ENCODE assay signal across 8 cellular contexts in the genomic region with DNA sequence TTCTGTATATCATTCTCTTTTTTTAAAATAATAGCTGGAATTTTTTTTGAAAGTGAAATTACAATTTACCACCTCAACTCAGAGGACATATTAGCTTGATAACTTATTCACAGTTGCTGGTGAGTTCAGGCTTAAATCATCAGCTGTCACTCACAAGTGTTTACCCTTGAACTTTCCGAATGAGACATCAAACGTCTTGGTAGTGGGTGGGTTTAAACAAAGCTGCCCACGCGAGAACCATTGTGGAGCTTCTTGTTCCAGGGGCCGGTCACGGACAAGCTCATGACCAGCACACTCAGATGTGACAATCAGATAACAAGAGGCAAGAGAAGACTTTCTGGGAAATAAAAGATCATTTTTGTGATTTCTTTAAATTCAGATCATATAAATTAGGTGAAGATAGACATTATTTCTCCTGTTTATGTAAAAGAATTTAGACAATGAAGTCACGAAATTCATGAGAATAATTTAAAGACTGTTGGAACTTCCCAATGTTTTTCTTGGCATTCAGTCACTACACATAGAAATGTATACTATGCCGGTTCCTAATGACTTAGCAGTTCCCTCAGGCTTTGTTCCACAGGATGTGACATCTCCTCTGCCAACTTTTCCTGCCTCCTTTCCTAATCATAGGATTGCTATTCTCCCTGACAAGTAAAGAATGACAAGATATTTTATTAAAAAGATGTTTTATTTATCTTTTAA. TPM values are rescaled to one million over a fixed set of nuclear protein-coding genes. Genes with fewer than 3 reads are reported as not detected.
DNase-seq lines count a peak whose midpoint lies in the region; ATAC-seq and TF ChIP-seq lines count a peak whose summit lies in the region.

No MANE protein-coding gene starts in this region.

- POLR2A ChIA-PET in activated B cell treated with CpG ODN at 0.5 μM for 24 hours (lab: Charles Lee) = interaction anchor here (1.8 kb wide), 1 partner anchor 181 kb away, joined by 12 read pairs; no protein-coding TSS in a partner anchor

- DNase-seq in activated T-cell treated with anti-CD3 and anti-CD28 coated beads, Interleukin-2, amount 50 U/mL, for 4 hours = no peak
- DNase-seq in activated T-cell treated with anti-CD3 and anti-CD28 coated beads, Interleukin-2, amount 50 U/mL, for 1 hour = no peak
- DNase-seq in activated B cell treated with CpG ODN at 0.5 μM for 24 hours = no peak
- DNase-seq in heart right ventricle = no peak
- DNase-seq in stimulated activated naive CD8-positive, alpha-beta T cell treated with anti-CD3 and anti-CD28 coated beads, Interleukin-15, Interleukin-2, amounts not matched to agents 100 U/mL and 50 U/mL, for 24 hours = peak; percentile 40
- DNase-seq in NCI-H1105 treated with DMSO at 0.1 percent for 48 hours (lab: John Stamatoyannopoulos, UW) = no peak
- DNase-seq in NCI-H1105 (lab: John Stamatoyannopoulos, UW) = no peak

- H3K4me3 Mint-ChIP-seq in activated T-cell treated with anti-CD3 and anti-CD28 coated beads, Interleukin-2, amount 50 U/mL, for 4 hours = peak overlapping the region; percentile 62
- no peak overlapping the region for H3K4me3 Mint-ChIP-seq in activated B cell treated with CpG ODN at 0.5 μM for 24 hours

- CTCF ChIA-PET in activated B cell treated with CpG ODN at 0.5 μM for 24 hours (lab: Charles Lee) = interaction anchor here (0.6 to 5.3 kb wide), 14 partner anchors 12 to 617 kb away, joined by 3 to 52 read pairs (median 4); no protein-coding TSS in a partner anchor

- peaks cover 0 to 51% (median 38%) of the 10 kb centered on the region in 9 donors for H3K4me1 ChIP-seq in heart right ventricle

- intact Hi-C loops in activated B cell treated with CpG ODN at 0.5 μM for 24 hours (cut with micrococcal nuclease) (loop anchor here (1.0 to 10.0 kb wide), 8 partner anchors 17 to 617 kb away; no protein-coding TSS in a partner anchor), heart right ventricle (cut with DNase I) (loop anchor here in 9 of 10 donors (1.0 to 10.0 kb wide), 13 partner anchors 54 to 624 kb away; a partner anchor contains a TSS)

- H3K27me3 ChIP-seq in heart right ventricle = no peaks in the 10 kb centered on the region

- TF ChIP-seq CTCF in activated B cell treated with CpG ODN at 0.5 μM for 24 hours (IDR thresholded peaks at IDR 0.05) (no peak), heart right ventricle (IDR thresholded peaks at IDR 0.05) (no peak)

- no peaks in the 10 kb centered on the region for H3K9me3 Mint-ChIP-seq in activated T-cell treated with anti-CD3 and anti-CD28 coated beads, Interleukin-2, amount 50 U/mL, for 4 hours
- H3K9me3 Mint-ChIP-seq in activated B cell treated with CpG ODN at 0.5 μM for 24 hours = no peaks in the 10 kb centered on the region

- no peaks in the 10 kb centered on the region for H3K27me3 Mint-ChIP-seq in activated T-cell treated with anti-CD3 and anti-CD28 coated beads, Interleukin-2, amount 50 U/mL, for 4 hours (ENCODE audit: low read depth)
- no peaks in the 10 kb centered on the region for H3K27me3 Mint-ChIP-seq in activated B cell treated with CpG ODN at 0.5 μM for 24 hours

- H3K36me3 Mint-ChIP-seq in activated T-cell treated with anti-CD3 and anti-CD28 coated beads, Interleukin-2, amount 50 U/mL, for 4 hours (ENCODE audit: insufficient read depth) = peaks cover 6% of the 10 kb centered on the region
- peaks cover 3% of the 10 kb centered on the region for H3K36me3 Mint-ChIP-seq in activated B cell treated with CpG ODN at 0.5 μM for 24 hours (ENCODE audit: low read depth)

- peaks cover 31% of the 10 kb centered on the region for H3K4me1 Mint-ChIP-seq in activated T-cell treated with anti-CD3 and anti-CD28 coated beads, Interleukin-2, amount 50 U/mL, for 4 hours (ENCODE audit: low read depth)
- H3K4me1 Mint-ChIP-seq in activated B cell treated with CpG ODN at 0.5 μM for 24 hours = peaks cover 18% of the 10 kb centered on the region

- WGBS in heart right ventricle, 2 donors = 21 to 35% methylated on average over 8 of the region's 8 CpGs

- no peaks in the 10 kb centered on the region for H3K36me3 ChIP-seq in heart right ventricle

- peak overlapping the region in 7 of 10 donors; percentile 6 to 48 (median 33) for H3K4me3 ChIP-seq in heart right ventricle

- H3K27ac Mint-ChIP-seq in activated B cell treated with CpG ODN at 0.5 μM for 24 hours = peak overlapping the region; percentile 41

- H3K27ac ChIP-seq in heart right ventricle = peak overlapping the region in 6 of 10 donors; percentile 8 to 70 (median 51)

- ATAC-seq in activated T-cell treated with anti-CD3 and anti-CD28 coated beads, Interleukin-2, amount 50 U/mL, for 4 hours = peak; percentile 45 to 50
- ATAC-seq in HG02973 (IDR thresholded peaks at IDR 0.05; ENCODE audit: unreplicated experiment) = peak; percentile 26
- ATAC-seq in activated B cell treated with CpG ODN at 0.5 μM for 24 hours (ENCODE audit: low read depth) = peak; percentile 26
- peak in 5 of 8 donors; percentile 25 to 40 (median 29) for ATAC-seq in heart right ventricle
- peak; percentile 69 for ATAC-seq in stimulated activated naive CD8-positive, alpha-beta T cell treated with anti-CD3 and anti-CD28 coated beads, Interleukin-15, Interleukin-2, amounts not matched to agents 100 U/mL and 50 U/mL, for 24 hours

- H3K9me3 ChIP-seq in heart right ventricle = no peaks in the 10 kb centered on the region

RNA-seq across cellular contexts. Expression of a gene that starts 29.3 kb away (rescaled TPM):
- 1 to 10 TPM; 3.0 to 3.3 (median 3.0) TPM for total RNA-seq in activated T-cell treated with anti-CD3 and anti-CD28 coated beads, Interleukin-2, amount 50 U/mL, for 4 hours
- total RNA-seq in activated B cell treated with CpG ODN at 0.5 μM for 24 hours (7.6 and 9.1 TPM in 2 replicates), heart right ventricle (10 to 100 TPM in 8 of 10 donors, 1 to 10 TPM in 2; 8.8 to 17.2 (median 13.5) TPM)
- 1 to 10 TPM; 4.8 to 8.3 TPM for polyA plus RNA-seq in heart right ventricle

RNA-seq across cellular contexts. Expression of a gene that starts 29.4 kb away (rescaled TPM):
- 10 to 100 TPM; 23.1 to 34.5 (median 29.6) TPM for total RNA-seq in activated T-cell treated with anti-CD3 and anti-CD28 coated beads, Interleukin-2, amount 50 U/mL, for 4 hours
- total RNA-seq in activated B cell treated with CpG ODN at 0.5 μM for 24 hours (24.7 and 28.4 TPM in 2 replicates), heart right ventricle (10 to 100 TPM; 12.4 to 20.5 (median 14.1) TPM)
- polyA plus RNA-seq in heart right ventricle = 10 to 100 TPM in 1 of 2 donors, 1 to 10 TPM in 1; 7.5 to 11.1 TPM
